ENCODE assay signal across 8 cellular contexts in the genomic region with DNA sequence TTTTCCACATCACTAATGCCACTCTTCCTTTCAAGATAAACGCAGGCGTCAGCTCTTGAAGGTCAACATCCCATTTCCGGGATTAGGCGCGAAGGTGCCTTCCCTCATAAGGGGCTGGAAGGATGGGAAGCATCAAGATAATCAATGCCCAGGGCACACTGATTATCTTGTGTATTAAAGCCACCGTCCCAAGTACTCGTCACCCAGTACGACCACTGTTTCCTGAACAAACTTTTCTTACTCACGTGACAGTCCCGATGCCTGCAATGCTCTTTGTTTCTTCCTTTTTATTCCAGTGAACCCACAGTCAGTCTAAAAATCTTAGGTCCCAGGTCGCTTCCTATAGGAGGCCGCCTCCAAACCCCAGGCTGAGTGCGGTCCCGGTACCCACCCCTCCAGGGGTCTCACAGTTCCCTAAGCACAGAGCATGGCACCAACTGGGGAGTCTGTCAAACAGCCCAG. TPM values are rescaled to one million over a fixed set of nuclear protein-coding genes. Genes with fewer than 3 reads are reported as not detected.
A peak's percentile ranks its signal among the peaks of the same experiment; 100 is the strongest.
DNase-seq lines count a peak whose midpoint lies in the region; ATAC-seq, FAIRE-seq and TF ChIP-seq lines count a peak whose summit lies in the region.

No MANE protein-coding gene starts in this region.

- SMC1A ChIA-PET in GM12878 (lab: Charles Lee; ENCODE audit: uncharacterized antibody, unreplicated experiment), result interaction anchor here (1.4 to 1.8 kb wide), 2 partner anchors 10 to 12 kb away, joined by 8 to 10 read pairs; no protein-coding TSS in a partner anchor

- no peak for TF ChIP-seq POLR2A in GM12878 (IDR thresholded peaks at IDR 0.05; ENCODE audit: low read depth, low read length)

- H3K27ac ChIP-seq in GM12878 (ENCODE audit: control insufficient read depth, insufficient read depth) (peak overlapping the region; percentile 87), kidney (ENCODE audit: low read depth in 2 of 2, low read length in 2 of 2) (peak overlapping the region; percentile 83 to 97), subcutaneous abdominal adipose tissue (ENCODE audit: low read depth, low read length) (peak overlapping the region; percentile 96)

- peak overlapping the region; percentile 100 for H3K27ac Mint-ChIP-seq in T-helper 1 cell treated with Interleukin-12 subunit alpha and Interleukin-12 subunit beta and Interleukin-4 antibody, amounts not matched to agents 30 μg/mL and 1 μg/mL, for 36 hours

- no TSS peak for BruUV-seq in GM12878 (replicated peaks; lab: Mats Ljungman, UMichigan)

- TF ChIP-seq CTCF in GM12878 (IDR thresholded peaks at IDR 0.05 in 2 of 3, conservative IDR thresholded peaks at IDR 0.05 in 1 of 3; ENCODE audit: control insufficient read depth in 2 of 3, extremely low read depth in 1 of 3, insufficient read depth in 1 of 3, low read depth in 3 of 3, low read length in 3 of 3), result no peak
- TF ChIP-seq CTCF in kidney (IDR thresholded peaks at IDR 0.05; ENCODE audit: borderline replicate concordance, extremely low read depth, insufficient read depth), result no peak

- intact Hi-C loops in GM12878 (cut with micrococcal nuclease; ENCODE audit: unreplicated experiment) (loop anchor here (5.0 kb wide), 2 partner anchors 678 to 1763 kb away; partner anchors contain the start of genes NPHP3 and SRPRB), kidney (cut with DNase I) (no loop called here)

- H3K36me3 ChIP-seq in H7 (replicated peaks; ENCODE audit: control insufficient read depth, insufficient read depth, low read length) (peaks cover 13% of the 10 kb centered on the region), GM12878 (ENCODE audit: control insufficient read depth in 2 of 2, insufficient read depth in 2 of 2, low read length in 1 of 2) (peaks cover 4 to 9% of the 10 kb centered on the region in 2 experiments), kidney (ENCODE audit: control insufficient read depth in 1 of 2, insufficient read depth in 2 of 2, low read length in 2 of 2) (peaks cover 14 to 24% of the 10 kb centered on the region in 2 donors), subcutaneous abdominal adipose tissue (ENCODE audit: control insufficient read depth in 5 of 5, insufficient read depth in 5 of 5, low read length in 5 of 5) (peaks cover 15 to 26% (median 16%) of the 10 kb centered on the region in 5 donors)

- peaks cover 9% of the 10 kb centered on the region for H3K36me3 Mint-ChIP-seq in T-helper 1 cell treated with Interleukin-12 subunit alpha and Interleukin-12 subunit beta and Interleukin-4 antibody, amounts not matched to agents 30 μg/mL and 1 μg/mL, for 36 hours (ENCODE audit: low read depth)

- H4K20me1 ChIP-seq in GM12878 (ENCODE audit: control insufficient read depth, insufficient read depth), result no peaks in the 10 kb centered on the region

- H3K27me3 Mint-ChIP-seq in T-helper 1 cell treated with Interleukin-12 subunit alpha and Interleukin-12 subunit beta and Interleukin-4 antibody, amounts not matched to agents 30 μg/mL and 1 μg/mL, for 36 hours (ENCODE audit: low read depth), result no peaks in the 10 kb centered on the region

- DNase-seq in T-helper 1 cell, result no peak
- peak; percentile 56 for DNase-seq in H7
- DNase-seq in NAMALWA (ENCODE audit: low spot score), result peak; percentile 65
- DNase-seq in GM12878 (ENCODE audit: low read depth, low spot score), result no peak
- no peak for DNase-seq in kidney

- peaks cover 6% of the 10 kb centered on the region for H3K4me1 ChIP-seq in GM12878 (ENCODE audit: control insufficient read depth, insufficient read depth, low read length)
- peaks cover 8% of the 10 kb centered on the region in 2 donors for H3K4me1 ChIP-seq in kidney (ENCODE audit: control insufficient read depth in 1 of 2, insufficient read depth in 1 of 2, low read depth in 1 of 2, low read length in 2 of 2)
- peaks cover 3 to 48% (median 38%) of the 10 kb centered on the region in 5 donors for H3K4me1 ChIP-seq in subcutaneous abdominal adipose tissue (ENCODE audit: control insufficient read depth in 5 of 5, insufficient read depth in 5 of 5, low read length in 5 of 5)

- peak overlapping the region; percentile 95 for H2AFZ ChIP-seq in GM12878 (ENCODE audit: control insufficient read depth, low read depth, low read length)

- peak overlapping the region; percentile 100 for H3K4me3 Mint-ChIP-seq in T-helper 1 cell treated with Interleukin-12 subunit alpha and Interleukin-12 subunit beta and Interleukin-4 antibody, amounts not matched to agents 30 μg/mL and 1 μg/mL, for 36 hours

- TF ChIP-seq RAD21 in GM12878 (IDR thresholded peaks at IDR 0.05; ENCODE audit: insufficient read depth, low read depth, low read length), result no peak

- H3K4me3 ChIP-seq in H7 (ENCODE audit: insufficient read depth, low read depth, low read length) (peak overlapping the region; percentile 80), GM12878 (peak overlapping the region; percentile 82), kidney (ENCODE audit: low read length in 2 of 2) (peak overlapping the region; percentile 88 to 98), subcutaneous abdominal adipose tissue (ENCODE audit: low read depth in 1 of 5, low read length in 5 of 5) (peak overlapping the region; percentile 80 to 94 (median 88))

- peak; percentile 47 for FAIRE-seq in GM12878 (lab: Jason Lieb, UNC)
- no peak for FAIRE-seq in kidney (lab: Jason Lieb, UNC)

- 1% methylated on average over 14 of the region's 14 CpGs for WGBS in GM12878 (ENCODE audit: insufficient coverage, insufficient replicate concordance, low lambda C conversion rate, missing lambda C conversion rate)

- peaks cover 49% of the 10 kb centered on the region for H3K79me2 ChIP-seq in GM12878 (ENCODE audit: control insufficient read depth, insufficient read depth, low read length)

- H3K27me3 ChIP-seq in H7 (ENCODE audit: control insufficient read depth, insufficient read depth, low read length), result no peaks in the 10 kb centered on the region
- H3K27me3 ChIP-seq in GM12878 (replicated peaks in 1 of 2; ENCODE audit: control insufficient read depth in 2 of 2, insufficient read depth in 2 of 2, low read length in 1 of 2), result no peaks in the 10 kb centered on the region
- H3K27me3 ChIP-seq in subcutaneous abdominal adipose tissue (ENCODE audit: control insufficient read depth in 5 of 5, insufficient read depth in 4 of 5, low read length in 5 of 5), result no peaks in the 10 kb centered on the region

- TF ChIP-seq EP300 in GM12878 (IDR thresholded peaks at IDR 0.05; ENCODE audit: borderline replicate concordance in 1 of 2, control insufficient read depth in 1 of 2, low read depth in 2 of 2, low read length in 2 of 2), result 0 out of 4 replicates have a peak, but pooled peaks of 1 of the 2 experiments have one; percentile 12

- in situ Hi-C loops in GM12878 (cut with MboI), result loop anchor here (10.0 to 25.0 kb wide), 2 partner anchors 820 to 1023 kb away; partner anchors contain the start of gene TOPBP1

- POLR2A ChIA-PET in GM12878 (lab: Charles Lee), result interaction anchor here (1.0 kb wide), 1 partner anchor 21 kb away, joined by 3 read pairs; no protein-coding TSS in a partner anchor

- peak overlapping the region; percentile 86 for H3K4me2 ChIP-seq in GM12878 (ENCODE audit: control insufficient read depth, insufficient read depth)

- CTCF ChIA-PET in GM12878 (lab: Yijun Ruan, JAX), result interaction anchor here (0.8 to 6.7 kb wide), 5 partner anchors 7 to 273 kb away, joined by 3 to 69 read pairs (median 19); no protein-coding TSS in a partner anchor

- ATAC-seq in GM12878 (peak; percentile 4), GM21825 (IDR thresholded peaks at IDR 0.05; ENCODE audit: unreplicated experiment) (no peak)

- RAD21 ChIA-PET in GM12878 (lab: Charles Lee; ENCODE audit: unreplicated experiment), result no interaction called here

- H3K9me3 ChIP-seq in GM12878 (replicated peaks; ENCODE audit: control insufficient read depth, insufficient read depth, low read length) (no peaks in the 10 kb centered on the region), kidney (ENCODE audit: control insufficient read depth in 1 of 2, low read length in 2 of 2) (no peaks in the 10 kb centered on the region), subcutaneous abdominal adipose tissue (ENCODE audit: control insufficient read depth in 5 of 5, low read length in 5 of 5) (no peaks in the 10 kb centered on the region)

- H3K9me3 Mint-ChIP-seq in T-helper 1 cell treated with Interleukin-12 subunit alpha and Interleukin-12 subunit beta and Interleukin-4 antibody, amounts not matched to agents 30 μg/mL and 1 μg/mL, for 36 hours, result no peaks in the 10 kb centered on the region

- peaks cover 27% of the 10 kb centered on the region for H3K4me1 Mint-ChIP-seq in T-helper 1 cell treated with Interleukin-12 subunit alpha and Interleukin-12 subunit beta and Interleukin-4 antibody, amounts not matched to agents 30 μg/mL and 1 μg/mL, for 36 hours (ENCODE audit: low read depth)

- peak overlapping the region; percentile 99 for H3K9ac ChIP-seq in GM12878 (ENCODE audit: control insufficient read depth, insufficient read depth, low read length)
- peak overlapping the region; percentile 68 to 98 for H3K9ac ChIP-seq in kidney (ENCODE audit: low read length in 2 of 2)
- H3K9ac ChIP-seq in subcutaneous abdominal adipose tissue (ENCODE audit: low read length in 5 of 5), result peak overlapping the region; percentile 65 to 99 (median 96)

RNA-seq across cellular contexts. Expression of gene ANAPC13, which starts 0.7 kb away (rescaled TPM):
- total RNA-seq in H7 (2014; rRNA removed; shearing (Covaris generic)), result 44.7 and 49.1 TPM in 2 replicates
- 16.6 and 17.3 TPM in 2 replicates for total RNA-seq in GM12878 (2013; cell fraction: nucleolus; rRNA removed)
- total RNA-seq in GM12878 (2014; rRNA removed), result 40.0 and 48.4 TPM in 2 replicates
- 39.6 and 42.3 TPM in 2 replicates for total RNA-seq in GM12878 (2014; rRNA removed; fragmentation: Illumina TruSeq; extraction: Trizol)
- 32.8 and 34.9 TPM in 2 replicates for total RNA-seq in GM12878 (2021)
- 34.1 TPM for polyA plus RNA-seq in GM12878 (2011; ENCODE audit: low read depth)
- polyA plus RNA-seq in GM12878 (2011; rRNA removed), result 91.7 and 136 TPM in 2 replicates
- 33.6 and 43.9 TPM in 2 replicates for polyA plus RNA-seq in GM12878 (2011; cell fraction: cytosol; rRNA removed)
- 28.0 and 29.6 TPM in 2 replicates for polyA plus RNA-seq in GM12878 (2011; cell fraction: nucleus; rRNA removed)
- polyA plus RNA-seq in GM12878 (2012), result 43.6 and 52.9 TPM in 2 replicates
- polyA plus RNA-seq in GM12878 (2014; fragmentation: Illumina TruSeq; extraction: Trizol), result 74.2 and 87.6 TPM in 2 replicates
- polyA plus RNA-seq in GM12878 (2014; fragmentation: Nextera tagmentation; extraction: Ambion mirVana), result 100 to 1,000 TPM; 129 to 139 TPM
- polyA plus RNA-seq in GM12878 (2014; rRNA removed), result 30.2 and 42.6 TPM in 2 replicates
- 100 to 1,000 TPM; 104 to 105 TPM for polyA plus RNA-seq in GM12878 (2016; fragmentation: Nextera tagmentation; extraction: Ambion mirVana)
- polyA minus RNA-seq in GM12878 (2011; rRNA and poly(A)+ RNA removed), result 23.0 and 40.8 TPM in 2 replicates
- polyA minus RNA-seq in GM12878 (2011; cell fraction: cytosol; rRNA and poly(A)+ RNA removed), result 11.4 and 14.9 TPM in 2 replicates
- 14.9 and 24.0 TPM in 2 replicates for polyA minus RNA-seq in GM12878 (2011; cell fraction: nucleus; rRNA and poly(A)+ RNA removed)
- total RNA-seq in kidney, result 55.3 TPM
- 160 TPM for polyA plus RNA-seq in kidney (ENCODE audit: insufficient read depth, low read depth, low replicate concordance)

RNA-seq across cellular contexts. Expression of gene CEP63, which starts 0.8 kb away (rescaled TPM):
- total RNA-seq in H7 (2014; rRNA removed; shearing (Covaris generic)), result 13.7 and 21.4 TPM in 2 replicates
- total RNA-seq in GM12878 (2013; cell fraction: nucleolus; rRNA removed), result 26.9 and 37.8 TPM in 2 replicates
- total RNA-seq in GM12878 (2014; rRNA removed) (24.1 and 27.7 TPM in 2 replicates), GM12878 (2014; rRNA removed; fragmentation: Illumina TruSeq; extraction: Trizol) (36.4 and 36.8 TPM in 2 replicates), GM12878 (2021) (25.5 and 25.9 TPM in 2 replicates), kidney (19.6 TPM)
- polyA plus RNA-seq in GM12878 (2011; ENCODE audit: low read depth), result 12.6 TPM
- polyA plus RNA-seq in GM12878 (2011; rRNA removed) (15.9 and 29.1 TPM in 2 replicates), GM12878 (2014; fragmentation: Illumina TruSeq; extraction: Trizol) (36.9 and 51.1 TPM in 2 replicates), GM12878 (2014; fragmentation: Nextera tagmentation; extraction: Ambion mirVana) (10 to 100 TPM; 14.0 to 16.4 TPM), GM12878 (2014; rRNA removed) (25.6 and 27.9 TPM in 2 replicates), GM12878 (2016; fragmentation: Nextera tagmentation; extraction: Ambion mirVana) (10 to 100 TPM; 33.8 to 36.2 TPM), kidney (ENCODE audit: insufficient read depth, low read depth, low replicate concordance) (19.2 TPM)
- polyA plus RNA-seq in GM12878 (2011; cell fraction: cytosol; rRNA removed), result 4.9 and 7.4 TPM in 2 replicates
- polyA plus RNA-seq in GM12878 (2011; cell fraction: nucleus; rRNA removed), result 11.0 and 22.3 TPM in 2 replicates
- polyA plus RNA-seq in GM12878 (2012), result 22.5 and 24.8 TPM in 2 replicates
- 6.6 and 11.8 TPM in 2 replicates for polyA minus RNA-seq in GM12878 (2011; rRNA and poly(A)+ RNA removed)
- polyA minus RNA-seq in GM12878 (2011; cell fraction: cytosol; rRNA and poly(A)+ RNA removed), result 4.7 and 8.2 TPM in 2 replicates
- 20.6 and 45.3 TPM in 2 replicates for polyA minus RNA-seq in GM12878 (2011; cell fraction: nucleus; rRNA and poly(A)+ RNA removed)

Comparison
In these comparisons a context has a peak if more than half of its experiments do, and no peak if none do; other contexts are left out.
1. DNase-seq: peak in H7 (single experiment) and NAMALWA (single experiment); none in T-helper 1 cell (0 of 5), GM12878 (single experiment) and kidney (single experiment).
2. Peak in every context shown above with its lines, with median percentiles within 50 percentile points of each other: H3K4me3 ChIP-seq, H3K27ac ChIP-seq and H3K9ac ChIP-seq.